In the genomic region with DNA sequence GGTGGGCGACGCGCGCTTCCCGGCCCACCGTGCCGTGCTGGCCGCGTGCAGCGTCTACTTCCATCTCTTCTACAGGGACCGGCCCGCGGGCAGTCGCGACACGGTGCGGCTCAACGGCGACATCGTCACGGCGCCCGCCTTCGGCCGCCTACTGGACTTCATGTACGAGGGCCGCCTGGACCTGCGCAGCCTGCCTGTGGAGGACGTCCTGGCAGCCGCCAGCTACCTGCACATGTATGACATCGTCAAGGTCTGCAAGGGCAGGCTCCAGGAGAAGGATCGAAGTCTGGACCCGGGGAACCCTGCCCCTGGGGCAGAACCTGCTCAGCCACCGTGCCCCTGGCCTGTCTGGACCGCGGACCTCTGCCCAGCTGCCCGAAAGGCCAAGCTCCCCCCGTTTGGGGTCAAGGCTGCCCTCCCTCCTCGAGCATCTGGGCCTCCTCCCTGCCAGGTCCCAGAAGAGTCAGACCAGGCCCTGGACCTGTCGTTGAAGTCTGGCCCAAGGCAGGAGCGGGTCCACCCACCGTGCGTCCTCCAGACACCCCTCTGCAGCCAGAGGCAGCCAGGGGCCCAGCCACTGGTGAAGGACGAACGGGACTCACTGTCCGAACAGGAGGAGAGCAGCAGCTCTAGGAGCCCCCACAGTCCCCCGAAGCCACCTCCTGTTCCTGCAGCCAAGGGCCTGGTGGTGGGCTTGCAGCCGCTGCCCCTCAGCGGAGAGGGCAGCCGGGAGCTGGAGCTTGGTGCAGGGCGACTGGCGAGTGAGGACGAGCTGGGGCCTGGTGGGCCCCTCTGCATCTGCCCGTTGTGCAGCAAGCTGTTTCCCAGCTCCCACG, we compare ENCODE assay signal across 1 cellular context.
TF ChIP-seq lines count a peak whose summit lies in the region.

No MANE protein-coding gene starts in this region.

TF ChIP-seq in HepG2, 621 proteins besides CTCF, POLR2A, EP300 and RAD21 (continued from another document and continues in another):
- TF ChIP-seq, protein P1, sequence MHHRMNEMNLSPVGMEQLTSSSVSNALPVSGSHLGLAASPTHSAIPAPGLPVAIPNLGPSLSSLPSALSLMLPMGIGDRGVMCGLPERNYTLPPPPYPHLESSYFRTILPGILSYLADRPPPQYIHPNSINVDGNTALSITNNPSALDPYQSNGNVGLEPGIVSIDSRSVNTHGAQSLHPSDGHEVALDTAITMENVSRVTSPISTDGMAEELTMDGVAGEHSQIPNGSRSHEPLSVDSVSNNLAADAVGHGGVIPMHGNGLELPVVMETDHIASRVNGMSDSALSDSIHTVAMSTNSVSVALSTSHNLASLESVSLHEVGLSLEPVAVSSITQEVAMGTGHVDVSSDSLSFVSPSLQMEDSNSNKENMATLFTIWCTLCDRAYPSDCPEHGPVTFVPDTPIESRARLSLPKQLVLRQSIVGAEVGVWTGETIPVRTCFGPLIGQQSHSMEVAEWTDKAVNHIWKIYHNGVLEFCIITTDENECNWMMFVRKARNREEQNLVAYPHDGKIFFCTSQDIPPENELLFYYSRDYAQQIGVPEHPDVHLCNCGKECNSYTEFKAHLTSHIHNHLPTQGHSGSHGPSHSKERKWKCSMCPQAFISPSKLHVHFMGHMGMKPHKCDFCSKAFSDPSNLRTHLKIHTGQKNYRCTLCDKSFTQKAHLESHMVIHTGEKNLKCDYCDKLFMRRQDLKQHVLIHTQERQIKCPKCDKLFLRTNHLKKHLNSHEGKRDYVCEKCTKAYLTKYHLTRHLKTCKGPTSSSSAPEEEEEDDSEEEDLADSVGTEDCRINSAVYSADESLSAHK (CRISPR knock-in tag; IDR thresholded peaks at IDR 0.05; ENCODE audit: borderline replicate concordance) = no peak
- TF ChIP-seq ZNF841 (CRISPR knock-in tag; IDR thresholded peaks at IDR 0.05; ENCODE audit: borderline replicate concordance) = no peak
- no peak for TF ChIP-seq SPEN (CRISPR knock-in tag; IDR thresholded peaks at IDR 0.05; ENCODE audit: low read depth)
- TF ChIP-seq, protein P2, sequence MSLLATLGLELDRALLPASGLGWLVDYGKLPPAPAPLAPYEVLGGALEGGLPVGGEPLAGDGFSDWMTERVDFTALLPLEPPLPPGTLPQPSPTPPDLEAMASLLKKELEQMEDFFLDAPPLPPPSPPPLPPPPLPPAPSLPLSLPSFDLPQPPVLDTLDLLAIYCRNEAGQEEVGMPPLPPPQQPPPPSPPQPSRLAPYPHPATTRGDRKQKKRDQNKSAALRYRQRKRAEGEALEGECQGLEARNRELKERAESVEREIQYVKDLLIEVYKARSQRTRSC (CRISPR knock-in tag; IDR thresholded peaks at IDR 0.05; ENCODE audit: low read depth) = no peak
- no peak for TF ChIP-seq POLR2AphosphoS2 (IDR thresholded peaks at IDR 0.05; ENCODE audit: low read depth, low read length)
- TF ChIP-seq, protein P3, sequence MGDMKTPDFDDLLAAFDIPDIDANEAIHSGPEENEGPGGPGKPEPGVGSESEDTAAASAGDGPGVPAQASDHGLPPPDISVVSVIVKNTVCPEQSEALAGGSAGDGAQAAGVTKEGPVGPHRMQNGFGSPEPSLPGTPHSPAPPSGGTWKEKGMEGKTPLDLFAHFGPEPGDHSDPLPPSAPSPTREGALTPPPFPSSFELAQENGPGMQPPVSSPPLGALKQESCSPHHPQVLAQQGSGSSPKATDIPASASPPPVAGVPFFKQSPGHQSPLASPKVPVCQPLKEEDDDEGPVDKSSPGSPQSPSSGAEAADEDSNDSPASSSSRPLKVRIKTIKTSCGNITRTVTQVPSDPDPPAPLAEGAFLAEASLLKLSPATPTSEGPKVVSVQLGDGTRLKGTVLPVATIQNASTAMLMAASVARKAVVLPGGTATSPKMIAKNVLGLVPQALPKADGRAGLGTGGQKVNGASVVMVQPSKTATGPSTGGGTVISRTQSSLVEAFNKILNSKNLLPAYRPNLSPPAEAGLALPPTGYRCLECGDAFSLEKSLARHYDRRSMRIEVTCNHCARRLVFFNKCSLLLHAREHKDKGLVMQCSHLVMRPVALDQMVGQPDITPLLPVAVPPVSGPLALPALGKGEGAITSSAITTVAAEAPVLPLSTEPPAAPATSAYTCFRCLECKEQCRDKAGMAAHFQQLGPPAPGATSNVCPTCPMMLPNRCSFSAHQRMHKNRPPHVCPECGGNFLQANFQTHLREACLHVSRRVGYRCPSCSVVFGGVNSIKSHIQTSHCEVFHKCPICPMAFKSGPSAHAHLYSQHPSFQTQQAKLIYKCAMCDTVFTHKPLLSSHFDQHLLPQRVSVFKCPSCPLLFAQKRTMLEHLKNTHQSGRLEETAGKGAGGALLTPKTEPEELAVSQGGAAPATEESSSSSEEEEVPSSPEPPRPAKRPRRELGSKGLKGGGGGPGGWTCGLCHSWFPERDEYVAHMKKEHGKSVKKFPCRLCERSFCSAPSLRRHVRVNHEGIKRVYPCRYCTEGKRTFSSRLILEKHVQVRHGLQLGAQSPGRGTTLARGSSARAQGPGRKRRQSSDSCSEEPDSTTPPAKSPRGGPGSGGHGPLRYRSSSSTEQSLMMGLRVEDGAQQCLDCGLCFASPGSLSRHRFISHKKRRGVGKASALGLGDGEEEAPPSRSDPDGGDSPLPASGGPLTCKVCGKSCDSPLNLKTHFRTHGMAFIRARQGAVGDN (CRISPR knock-in tag; IDR thresholded peaks at IDR 0.05) = peak; percentile 89
- TF ChIP-seq ZNF367 (CRISPR knock-in tag; IDR thresholded peaks at IDR 0.05; ENCODE audit: borderline replicate concordance) = no peak
- TF ChIP-seq ZNF230 (CRISPR knock-in tag; IDR thresholded peaks at IDR 0.05) = no peak
- no peak for TF ChIP-seq ZFP36 (IDR thresholded peaks at IDR 0.05; ENCODE audit: borderline replicate concordance, low read depth, low read length, partially characterized antibody)
- TF ChIP-seq, protein P4, sequence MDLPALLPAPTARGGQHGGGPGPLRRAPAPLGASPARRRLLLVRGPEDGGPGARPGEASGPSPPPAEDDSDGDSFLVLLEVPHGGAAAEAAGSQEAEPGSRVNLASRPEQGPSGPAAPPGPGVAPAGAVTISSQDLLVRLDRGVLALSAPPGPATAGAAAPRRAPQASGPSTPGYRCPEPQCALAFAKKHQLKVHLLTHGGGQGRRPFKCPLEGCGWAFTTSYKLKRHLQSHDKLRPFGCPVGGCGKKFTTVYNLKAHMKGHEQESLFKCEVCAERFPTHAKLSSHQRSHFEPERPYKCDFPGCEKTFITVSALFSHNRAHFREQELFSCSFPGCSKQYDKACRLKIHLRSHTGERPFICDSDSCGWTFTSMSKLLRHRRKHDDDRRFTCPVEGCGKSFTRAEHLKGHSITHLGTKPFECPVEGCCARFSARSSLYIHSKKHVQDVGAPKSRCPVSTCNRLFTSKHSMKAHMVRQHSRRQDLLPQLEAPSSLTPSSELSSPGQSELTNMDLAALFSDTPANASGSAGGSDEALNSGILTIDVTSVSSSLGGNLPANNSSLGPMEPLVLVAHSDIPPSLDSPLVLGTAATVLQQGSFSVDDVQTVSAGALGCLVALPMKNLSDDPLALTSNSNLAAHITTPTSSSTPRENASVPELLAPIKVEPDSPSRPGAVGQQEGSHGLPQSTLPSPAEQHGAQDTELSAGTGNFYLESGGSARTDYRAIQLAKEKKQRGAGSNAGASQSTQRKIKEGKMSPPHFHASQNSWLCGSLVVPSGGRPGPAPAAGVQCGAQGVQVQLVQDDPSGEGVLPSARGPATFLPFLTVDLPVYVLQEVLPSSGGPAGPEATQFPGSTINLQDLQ (CRISPR knock-in tag; IDR thresholded peaks at IDR 0.05) = no peak
- no peak for TF ChIP-seq TP53 (CRISPR knock-in tag; conservative IDR thresholded peaks at IDR 0.05)
- peak; percentile 39 for TF ChIP-seq ZNF777 (CRISPR knock-in tag; IDR thresholded peaks at IDR 0.05)
- TF ChIP-seq MTF2 (CRISPR knock-in tag; IDR thresholded peaks at IDR 0.05; ENCODE audit: borderline replicate concordance) = peak; percentile 67; the same call in 1 of the 2 replicates
- TF ChIP-seq MED13 (CRISPR knock-in tag; IDR thresholded peaks at IDR 0.05) = no peak
- TF ChIP-seq, protein P5, sequence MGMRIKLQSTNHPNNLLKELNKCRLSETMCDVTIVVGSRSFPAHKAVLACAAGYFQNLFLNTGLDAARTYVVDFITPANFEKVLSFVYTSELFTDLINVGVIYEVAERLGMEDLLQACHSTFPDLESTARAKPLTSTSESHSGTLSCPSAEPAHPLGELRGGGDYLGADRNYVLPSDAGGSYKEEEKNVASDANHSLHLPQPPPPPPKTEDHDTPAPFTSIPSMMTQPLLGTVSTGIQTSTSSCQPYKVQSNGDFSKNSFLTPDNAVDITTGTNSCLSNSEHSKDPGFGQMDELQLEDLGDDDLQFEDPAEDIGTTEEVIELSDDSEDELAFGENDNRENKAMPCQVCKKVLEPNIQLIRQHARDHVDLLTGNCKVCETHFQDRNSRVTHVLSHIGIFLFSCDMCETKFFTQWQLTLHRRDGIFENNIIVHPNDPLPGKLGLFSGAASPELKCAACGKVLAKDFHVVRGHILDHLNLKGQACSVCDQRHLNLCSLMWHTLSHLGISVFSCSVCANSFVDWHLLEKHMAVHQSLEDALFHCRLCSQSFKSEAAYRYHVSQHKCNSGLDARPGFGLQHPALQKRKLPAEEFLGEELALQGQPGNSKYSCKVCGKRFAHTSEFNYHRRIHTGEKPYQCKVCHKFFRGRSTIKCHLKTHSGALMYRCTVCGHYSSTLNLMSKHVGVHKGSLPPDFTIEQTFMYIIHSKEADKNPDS (CRISPR knock-in tag; IDR thresholded peaks at IDR 0.05) = 0 out of 2 replicates have a peak, but pooled peaks have one; percentile 56
- TF ChIP-seq EEA1 (CRISPR knock-in tag; IDR thresholded peaks at IDR 0.05; ENCODE audit: borderline replicate concordance) = no peak
- no peak for TF ChIP-seq ZSCAN31 (CRISPR knock-in tag; IDR thresholded peaks at IDR 0.05; ENCODE audit: low read depth)
- TF ChIP-seq CC2D1A (CRISPR knock-in tag; IDR thresholded peaks at IDR 0.05) = no peak
- TF ChIP-seq RFXANK (CRISPR knock-in tag; IDR thresholded peaks at IDR 0.05) = no peak
- no peak for TF ChIP-seq ZNF775 (CRISPR knock-in tag; IDR thresholded peaks at IDR 0.05; ENCODE audit: borderline replicate concordance)
- no peak for TF ChIP-seq ZNF549 (CRISPR knock-in tag; IDR thresholded peaks at IDR 0.05)
- TF ChIP-seq ELF1 (CRISPR knock-in tag; IDR thresholded peaks at IDR 0.05) = no peak
- TF ChIP-seq SYNCRIP (IDR thresholded peaks at IDR 0.05; ENCODE audit: insufficient read depth, low read depth, low read length) = no peak
- TF ChIP-seq ZNF558 (CRISPR knock-in tag; IDR thresholded peaks at IDR 0.05; ENCODE audit: borderline replicate concordance) = no peak
- TF ChIP-seq SRF (IDR thresholded peaks at IDR 0.05; ENCODE audit: low read depth, low read length) = no peak
- no peak for TF ChIP-seq ZNF790 (CRISPR knock-in tag; IDR thresholded peaks at IDR 0.05; ENCODE audit: borderline replicate concordance)
- no peak for TF ChIP-seq SIX1 (CRISPR knock-in tag; IDR thresholded peaks at IDR 0.05; ENCODE audit: borderline replicate concordance)
- no peak for TF ChIP-seq KMT2B (CRISPR knock-in tag; IDR thresholded peaks at IDR 0.05)
- TF ChIP-seq, protein P6, sequence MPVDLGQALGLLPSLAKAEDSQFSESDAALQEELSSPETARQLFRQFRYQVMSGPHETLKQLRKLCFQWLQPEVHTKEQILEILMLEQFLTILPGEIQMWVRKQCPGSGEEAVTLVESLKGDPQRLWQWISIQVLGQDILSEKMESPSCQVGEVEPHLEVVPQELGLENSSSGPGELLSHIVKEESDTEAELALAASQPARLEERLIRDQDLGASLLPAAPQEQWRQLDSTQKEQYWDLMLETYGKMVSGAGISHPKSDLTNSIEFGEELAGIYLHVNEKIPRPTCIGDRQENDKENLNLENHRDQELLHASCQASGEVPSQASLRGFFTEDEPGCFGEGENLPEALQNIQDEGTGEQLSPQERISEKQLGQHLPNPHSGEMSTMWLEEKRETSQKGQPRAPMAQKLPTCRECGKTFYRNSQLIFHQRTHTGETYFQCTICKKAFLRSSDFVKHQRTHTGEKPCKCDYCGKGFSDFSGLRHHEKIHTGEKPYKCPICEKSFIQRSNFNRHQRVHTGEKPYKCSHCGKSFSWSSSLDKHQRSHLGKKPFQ (CRISPR knock-in tag; IDR thresholded peaks at IDR 0.05; ENCODE audit: insufficient replicate concordance) = no peak
- TF ChIP-seq, protein P7, sequence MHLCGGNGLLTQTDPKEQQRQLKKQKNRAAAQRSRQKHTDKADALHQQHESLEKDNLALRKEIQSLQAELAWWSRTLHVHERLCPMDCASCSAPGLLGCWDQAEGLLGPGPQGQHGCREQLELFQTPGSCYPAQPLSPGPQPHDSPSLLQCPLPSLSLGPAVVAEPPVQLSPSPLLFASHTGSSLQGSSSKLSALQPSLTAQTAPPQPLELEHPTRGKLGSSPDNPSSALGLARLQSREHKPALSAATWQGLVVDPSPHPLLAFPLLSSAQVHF (CRISPR knock-in tag; IDR thresholded peaks at IDR 0.05) = no peak
- TF ChIP-seq ZNF235 (CRISPR knock-in tag; IDR thresholded peaks at IDR 0.05; ENCODE audit: borderline replicate concordance) = no peak
- no peak for TF ChIP-seq ZMAT3 (CRISPR knock-in tag; conservative IDR thresholded peaks at IDR 0.05)
- TF ChIP-seq DNMT1 (CRISPR knock-in tag; IDR thresholded peaks at IDR 0.05) = no peak
- no peak for TF ChIP-seq ZNF225 (CRISPR knock-in tag; IDR thresholded peaks at IDR 0.05)
- no peak for TF ChIP-seq PAF1 (CRISPR knock-in tag; IDR thresholded peaks at IDR 0.05)
- TF ChIP-seq, protein P8, sequence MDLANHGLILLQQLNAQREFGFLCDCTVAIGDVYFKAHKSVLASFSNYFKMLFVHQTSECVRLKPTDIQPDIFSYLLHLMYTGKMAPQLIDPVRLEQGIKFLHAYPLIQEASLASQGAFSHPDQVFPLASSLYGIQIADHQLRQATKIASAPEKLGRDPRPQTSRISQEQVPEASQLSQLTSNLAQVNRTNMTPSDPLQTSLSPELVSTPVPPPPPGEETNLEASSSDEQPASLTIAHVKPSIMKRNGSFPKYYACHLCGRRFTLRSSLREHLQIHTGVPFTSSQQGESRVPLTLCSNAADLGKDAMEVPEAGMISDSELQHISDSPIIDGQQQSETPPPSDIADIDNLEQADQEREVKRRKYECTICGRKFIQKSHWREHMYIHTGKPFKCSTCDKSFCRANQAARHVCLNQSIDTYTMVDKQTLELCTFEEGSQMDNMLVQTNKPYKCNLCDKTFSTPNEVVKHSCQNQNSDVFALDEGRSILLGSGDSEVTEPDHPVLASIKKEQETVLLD (CRISPR knock-in tag; IDR thresholded peaks at IDR 0.05; ENCODE audit: low read depth) = no peak
- no peak; the same call in 1 of the 2 replicates for TF ChIP-seq ZNF616 (CRISPR knock-in tag; IDR thresholded peaks at IDR 0.05; ENCODE audit: low read depth)
- TF ChIP-seq, protein P9, sequence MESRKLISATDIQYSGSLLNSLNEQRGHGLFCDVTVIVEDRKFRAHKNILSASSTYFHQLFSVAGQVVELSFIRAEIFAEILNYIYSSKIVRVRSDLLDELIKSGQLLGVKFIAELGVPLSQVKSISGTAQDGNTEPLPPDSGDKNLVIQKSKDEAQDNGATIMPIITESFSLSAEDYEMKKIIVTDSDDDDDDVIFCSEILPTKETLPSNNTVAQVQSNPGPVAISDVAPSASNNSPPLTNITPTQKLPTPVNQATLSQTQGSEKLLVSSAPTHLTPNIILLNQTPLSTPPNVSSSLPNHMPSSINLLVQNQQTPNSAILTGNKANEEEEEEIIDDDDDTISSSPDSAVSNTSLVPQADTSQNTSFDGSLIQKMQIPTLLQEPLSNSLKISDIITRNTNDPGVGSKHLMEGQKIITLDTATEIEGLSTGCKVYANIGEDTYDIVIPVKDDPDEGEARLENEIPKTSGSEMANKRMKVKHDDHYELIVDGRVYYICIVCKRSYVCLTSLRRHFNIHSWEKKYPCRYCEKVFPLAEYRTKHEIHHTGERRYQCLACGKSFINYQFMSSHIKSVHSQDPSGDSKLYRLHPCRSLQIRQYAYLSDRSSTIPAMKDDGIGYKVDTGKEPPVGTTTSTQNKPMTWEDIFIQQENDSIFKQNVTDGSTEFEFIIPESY (CRISPR knock-in tag; IDR thresholded peaks at IDR 0.05) = no peak
- TF ChIP-seq HHEX (CRISPR knock-in tag; IDR thresholded peaks at IDR 0.05) = no peak
